17 cellular contexts compared by ENCODE assay signal in genomic region chr5:55507574-55507973, GRCh38. TPM values are rescaled to one million over a fixed set of nuclear protein-coding genes. Genes with fewer than 3 reads are reported as not detected.
DNase-seq lines count a peak whose midpoint lies in the region; ATAC-seq and TF ChIP-seq lines count a peak whose summit lies in the region.
"Had no signal": no experiment of that assay in that cellular context is flagged by ENCODE, and none has a peak within 500 bp of the region (broad histone marks: within the 10 kb centered on the region; RNA-seq: fewer than 3 reads in every experiment).

No MANE protein-coding gene starts in this region.

- H3K4me1 ChIP-seq in left ventricle myocardium inferior = peaks cover 70% of the 10 kb centered on the region
- H3K4me1 ChIP-seq in ascending aorta = peaks cover 5 to 34% of the 10 kb centered on the region in 2 donors
- H3K4me1 ChIP-seq in tibial artery = peaks cover 0 to 75% (median 33%) of the 10 kb centered on the region in 4 donors

- peaks cover 58% of the 10 kb centered on the region for H3K4me1 Mint-ChIP-seq in nephron

- H3K36me3 Mint-ChIP-seq in nephron (ENCODE audit: low read depth) = no peaks in the 10 kb centered on the region
- H3K36me3 Mint-ChIP-seq: CD14-positive monocyte; CD4-positive, alpha-beta memory T cell had no signal

- H3K27me3 Mint-ChIP-seq in nephron (ENCODE audit: low read depth) = no peaks in the 10 kb centered on the region
- H3K27me3 Mint-ChIP-seq: CD4-positive, alpha-beta memory T cell had no signal

- peak overlapping the region; percentile 30 to 72 (median 71) for H3K27ac Mint-ChIP-seq in nephron
- H3K27ac Mint-ChIP-seq: CD14-positive monocyte; CD4-positive, alpha-beta memory T cell; GM23338 had no signal

- no peaks in the 10 kb centered on the region for H3K9me3 Mint-ChIP-seq in nephron
- H3K9me3 Mint-ChIP-seq: CD14-positive monocyte; CD4-positive, alpha-beta memory T cell; GM23338 had no signal

- H3K4me3 ChIP-seq in left ventricle myocardium inferior = no peak overlapping the region
- H3K4me3 ChIP-seq in ascending aorta = no peak overlapping the region
- H3K4me3 ChIP-seq in tibial artery = no peak overlapping the region
- H3K4me3 ChIP-seq: A549, GM23338 had no signal

- no peaks in the 10 kb centered on the region for H3K27me3 ChIP-seq in left ventricle myocardium inferior (ENCODE audit: low read depth)
- H3K27me3 ChIP-seq in ascending aorta = no peaks in the 10 kb centered on the region
- no peaks in the 10 kb centered on the region for H3K27me3 ChIP-seq in tibial artery

- TF ChIP-seq CTCF in left ventricle myocardium inferior (IDR thresholded peaks at IDR 0.05; ENCODE audit: borderline replicate concordance) = no peak
- no peak for TF ChIP-seq CTCF in ascending aorta (IDR thresholded peaks at IDR 0.05)
- TF ChIP-seq CTCF in nephron (IDR thresholded peaks at IDR 0.05; ENCODE audit: unreplicated experiment in 3 of 3) = no peak
- no peak for TF ChIP-seq CTCF in tibial artery (IDR thresholded peaks at IDR 0.05)

- H3K4me3 Mint-ChIP-seq in nephron = no peak overlapping the region
- H3K4me3 Mint-ChIP-seq: CD4-positive, alpha-beta memory T cell; GM23338 had no signal

- H3K36me3 ChIP-seq in left ventricle myocardium inferior (no peaks in the 10 kb centered on the region), ascending aorta (no peaks in the 10 kb centered on the region), tibial artery (no peaks in the 10 kb centered on the region)

- H3K9me3 ChIP-seq in left ventricle myocardium inferior (replicated peaks) (no peaks in the 10 kb centered on the region), ascending aorta (no peaks in the 10 kb centered on the region), tibial artery (no peaks in the 10 kb centered on the region)
- H3K9me3 ChIP-seq: A549 had no signal

- intact Hi-C loops in left ventricle myocardium inferior (cut with micrococcal nuclease) = no loop called here
- intact Hi-C loops in left ventricle myocardium superior (cut with micrococcal nuclease) = no loop called here
- intact Hi-C loops in ascending aorta (cut with DNase I) = no loop called here
- intact Hi-C loops in tibial artery (cut with DNase I; ENCODE audit: low total_unique reads) = no loop called here

- peak overlapping the region; percentile 27 for H3K27ac ChIP-seq in left ventricle myocardium inferior (replicated peaks)
- H3K27ac ChIP-seq in ascending aorta = peak overlapping the region; percentile 0 to 22
- peak overlapping the region; percentile 9 for H3K27ac ChIP-seq in tibial artery
- H3K27ac ChIP-seq: A549 had no signal

- DNase-seq in left ventricle myocardium inferior (no peak), left ventricle myocardium superior (no peak), ascending aorta (ENCODE audit: low spot score in 2 of 2) (no peak), tibial artery (no peak)
- no peak for DNase-seq in stimulated activated CD4-positive, alpha-beta T cell treated with anti-CD3 and anti-CD28 coated beads, Interleukin-1b, Interleukin-23, amount 100 ng/mL, for 48 hours
- DNase-seq in activated CD4-positive, CD25-positive, alpha-beta regulatory T cell (lab: John Stamatoyannopoulos, UW) = no peak
- DNase-seq: AML-193; CD4-positive, alpha-beta memory T cell; DMS153; DMS79; GDM1 had no signal

- ATAC-seq in left ventricle myocardium superior = no peak
- no peak for ATAC-seq in HG03565 (IDR thresholded peaks at IDR 0.05; ENCODE audit: unreplicated experiment)
- ATAC-seq: A549, GM23338, HCT116 had no signal

RNA-seq across cellular contexts. Expression of gene PLPP1, which starts 27.2 kb away (rescaled TPM):
- total RNA-seq in left ventricle myocardium inferior = 72.6 TPM
- total RNA-seq in left ventricle myocardium superior = 75.7 TPM
- 1,314 TPM for total RNA-seq in ascending aorta

Comparison
In these comparisons a context has a peak if more than half of its experiments do, and no peak if none do; other contexts are left out.
1. RNA of gene PLPP1, which starts 27.2 kb away (total RNA-seq): 1,314 TPM in ascending aorta (single experiment); 75.7 TPM in left ventricle myocardium superior (single experiment) and 72.6 TPM in left ventricle myocardium inferior (single experiment); every median in the first group is over 10 times any median in the second.
2. Peak in every context shown above with its lines, with median percentiles within 50 percentile points of each other: H3K27ac ChIP-seq.